In genomic region chr17:8488931-8489330, GRCh38 we compare ENCODE assay signal across 10 cellular contexts. TPM values are rescaled to one million over a fixed set of nuclear protein-coding genes. Genes with fewer than 3 reads are reported as not detected.
DNase-seq lines count a peak whose midpoint lies in the region; ATAC-seq and FAIRE-seq lines count a peak whose summit lies in the region.
"Had no signal": no experiment of that assay in that cellular context is flagged by ENCODE, and none has a peak within 500 bp of the region (broad histone marks: within the 10 kb centered on the region; RNA-seq: fewer than 3 reads in every experiment).

No MANE protein-coding gene starts in this region.

- no peak for ATAC-seq in HG02840 (IDR thresholded peaks at IDR 0.05; ENCODE audit: low FRiP score, unreplicated experiment)
- ATAC-seq: activated CD8-positive, alpha-beta T cell treated with anti-CD3 and anti-CD28 coated beads, Interleukin-2, amount 10 ng/mL, durations not matched to agents 7 days and 5 days had no signal

- DNase-seq in LHCN-M2 (ENCODE audit: low read depth) (peak; percentile 95), cerebellar cortex (ENCODE audit: low spot score) (peak; percentile 48), kidney tubule cell (ENCODE audit: low spot score) (peak; percentile 95), urothelium cell line (ENCODE audit: low spot score) (peak; percentile 6), frontal cortex (ENCODE audit: low spot score in 2 of 2) (no peak), NK-92 (lab: John Stamatoyannopoulos, UW; ENCODE audit: unreplicated experiment) (no peak)
- DNase-seq: activated CD8-positive, alpha-beta T cell treated with anti-CD3 and anti-CD28 coated beads, Interleukin-2, amount 10 ng/mL, durations not matched to agents 7 days and 5 days; NCI-H774 had no signal

- FAIRE-seq in urothelium cell line (lab: Jason Lieb, UNC) (no peak), frontal cortex (lab: Jason Lieb, UNC) (no peak)
- FAIRE-seq: GM18507 had no signal

RNA-seq across cellular contexts. Expression of gene NDEL1, which starts 53.2 kb away (rescaled TPM):
- total RNA-seq in LHCN-M2 (2014; rRNA removed) (52.4 and 69.1 TPM in 2 replicates), frontal cortex (41.2 TPM)
- polyA plus RNA-seq in LHCN-M2 (2012), result 36.6 TPM

Comparison
In these comparisons a context has a peak if more than half of its experiments do, and no peak if none do; other contexts are left out.
1. DNase-seq: peak in LHCN-M2 (single experiment), cerebellar cortex (single experiment), kidney tubule cell (single experiment) and urothelium cell line (single experiment); none in frontal cortex (0 of 2) and NK-92 (single experiment).